In the genomic region with DNA sequence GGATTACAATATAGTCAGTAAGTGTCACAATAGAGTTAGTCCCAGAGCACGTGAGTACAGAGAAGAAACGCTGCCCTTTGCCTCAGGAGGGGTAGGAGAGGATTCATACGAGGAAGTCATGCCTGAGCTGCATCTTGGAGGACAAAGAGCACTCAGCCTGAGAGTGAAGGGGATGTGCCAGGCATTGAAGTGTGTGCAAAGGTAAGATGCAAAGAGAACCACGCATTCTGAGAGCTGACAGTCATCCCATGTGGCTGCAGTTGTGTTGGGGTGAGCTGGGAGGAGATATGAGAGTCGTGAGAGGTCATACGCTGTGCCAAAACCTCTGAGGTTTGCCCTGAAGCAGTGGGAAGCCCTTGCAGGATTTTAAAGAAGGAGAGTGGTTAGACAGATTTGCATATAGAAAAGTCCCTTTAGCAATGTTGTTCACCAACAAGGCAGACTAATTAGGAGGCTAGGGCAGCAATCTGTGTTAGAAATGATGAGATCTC, we compare ENCODE assay signal across 1 cellular context.
TF ChIP-seq lines count a peak whose summit lies in the region.

No MANE protein-coding gene starts in this region.

TF ChIP-seq in GM12878, 131 proteins besides CTCF, POLR2A, EP300 and RAD21 (continued from another document):
- TF ChIP-seq, protein P1, sequence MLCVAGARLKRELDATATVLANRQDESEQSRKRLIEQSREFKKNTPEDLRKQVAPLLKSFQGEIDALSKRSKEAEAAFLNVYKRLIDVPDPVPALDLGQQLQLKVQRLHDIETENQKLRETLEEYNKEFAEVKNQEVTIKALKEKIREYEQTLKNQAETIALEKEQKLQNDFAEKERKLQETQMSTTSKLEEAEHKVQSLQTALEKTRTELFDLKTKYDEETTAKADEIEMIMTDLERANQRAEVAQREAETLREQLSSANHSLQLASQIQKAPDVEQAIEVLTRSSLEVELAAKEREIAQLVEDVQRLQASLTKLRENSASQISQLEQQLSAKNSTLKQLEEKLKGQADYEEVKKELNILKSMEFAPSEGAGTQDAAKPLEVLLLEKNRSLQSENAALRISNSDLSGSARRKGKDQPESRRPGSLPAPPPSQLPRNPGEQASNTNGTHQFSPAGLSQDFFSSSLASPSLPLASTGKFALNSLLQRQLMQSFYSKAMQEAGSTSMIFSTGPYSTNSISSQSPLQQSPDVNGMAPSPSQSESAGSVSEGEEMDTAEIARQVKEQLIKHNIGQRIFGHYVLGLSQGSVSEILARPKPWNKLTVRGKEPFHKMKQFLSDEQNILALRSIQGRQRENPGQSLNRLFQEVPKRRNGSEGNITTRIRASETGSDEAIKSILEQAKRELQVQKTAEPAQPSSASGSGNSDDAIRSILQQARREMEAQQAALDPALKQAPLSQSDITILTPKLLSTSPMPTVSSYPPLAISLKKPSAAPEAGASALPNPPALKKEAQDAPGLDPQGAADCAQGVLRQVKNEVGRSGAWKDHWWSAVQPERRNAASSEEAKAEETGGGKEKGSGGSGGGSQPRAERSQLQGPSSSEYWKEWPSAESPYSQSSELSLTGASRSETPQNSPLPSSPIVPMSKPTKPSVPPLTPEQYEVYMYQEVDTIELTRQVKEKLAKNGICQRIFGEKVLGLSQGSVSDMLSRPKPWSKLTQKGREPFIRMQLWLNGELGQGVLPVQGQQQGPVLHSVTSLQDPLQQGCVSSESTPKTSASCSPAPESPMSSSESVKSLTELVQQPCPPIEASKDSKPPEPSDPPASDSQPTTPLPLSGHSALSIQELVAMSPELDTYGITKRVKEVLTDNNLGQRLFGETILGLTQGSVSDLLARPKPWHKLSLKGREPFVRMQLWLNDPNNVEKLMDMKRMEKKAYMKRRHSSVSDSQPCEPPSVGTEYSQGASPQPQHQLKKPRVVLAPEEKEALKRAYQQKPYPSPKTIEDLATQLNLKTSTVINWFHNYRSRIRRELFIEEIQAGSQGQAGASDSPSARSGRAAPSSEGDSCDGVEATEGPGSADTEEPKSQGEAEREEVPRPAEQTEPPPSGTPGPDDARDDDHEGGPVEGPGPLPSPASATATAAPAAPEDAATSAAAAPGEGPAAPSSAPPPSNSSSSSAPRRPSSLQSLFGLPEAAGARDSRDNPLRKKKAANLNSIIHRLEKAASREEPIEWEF (IDR thresholded peaks at IDR 0.05; ENCODE audit: insufficient replicate concordance, low read depth, low read length), result no peak
- TF ChIP-seq SMC3 (IDR thresholded peaks at IDR 0.05; ENCODE audit: borderline replicate concordance, low read length) (no peak), IKZF2 (IDR thresholded peaks at IDR 0.05) (peak; percentile 87 to 90)
TF ChIP-seq in GM12878: peak in this region for 31.
